Comparison of ENCODE assay signal across 18 cellular contexts in the genomic region with DNA sequence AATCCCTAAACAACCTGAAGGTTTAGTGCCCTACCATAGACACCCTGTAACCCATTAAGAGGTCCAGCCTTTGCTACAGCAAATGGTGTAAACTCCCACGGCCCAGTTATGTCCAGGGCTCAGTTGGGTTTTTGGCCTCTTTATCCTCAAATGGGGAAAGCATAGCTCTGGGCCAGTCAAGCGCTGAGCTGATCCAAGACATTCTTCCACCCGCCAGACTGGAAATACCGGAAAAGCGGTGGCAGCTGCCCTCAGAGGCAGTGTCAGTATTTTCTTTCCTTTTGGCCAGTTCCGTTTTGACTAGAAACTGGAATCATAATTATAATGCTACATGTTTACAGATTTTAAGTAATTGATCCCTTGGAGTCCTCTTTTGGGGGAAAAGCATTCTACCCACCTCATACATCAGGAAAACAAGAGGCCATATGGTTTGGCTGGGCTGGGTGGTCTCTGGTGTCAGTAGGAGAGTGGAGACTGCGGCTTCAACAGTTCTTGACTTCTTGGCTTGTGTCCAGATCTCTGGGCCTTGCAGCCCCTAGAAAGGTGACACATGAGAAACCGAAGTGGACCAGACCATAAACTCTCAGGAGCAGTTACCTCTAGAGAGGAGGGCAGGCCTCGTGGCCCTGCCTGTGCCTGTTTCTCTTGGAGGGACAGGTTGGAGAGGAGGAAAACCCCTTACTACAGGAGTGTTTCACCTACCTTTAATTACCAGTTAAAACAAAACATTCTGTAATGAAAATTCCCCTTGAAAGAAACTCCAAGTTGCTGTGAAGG. TPM values are rescaled to one million over a fixed set of nuclear protein-coding genes. Genes with fewer than 3 reads are reported as not detected.
DNase-seq lines count a peak whose midpoint lies in the region; TF ChIP-seq lines count a peak whose summit lies in the region.
"Had no signal": no experiment of that assay in that cellular context is flagged by ENCODE, and none has a peak within 500 bp of the region (broad histone marks: within the 10 kb centered on the region; RNA-seq: fewer than 3 reads in every experiment).

No MANE protein-coding gene starts in this region.

- H3K27ac Mint-ChIP-seq in activated T-helper 1 cell treated with anti-CD3 and anti-CD28 coated beads, Interleukin-12 subunit alpha, Interleukin-12 subunit beta, Interleukin-2, Interleukin-4 antibody, amounts not matched to agents 30 ng/mL and 10 ng/mL and 1 ng/mL, durations not matched to agents 14 hours and 24 hours and 36 hours = no peak overlapping the region
- H3K27ac Mint-ChIP-seq: activated CD4-positive, alpha-beta memory T cell treated with anti-CD3 and anti-CD28 coated beads for 36 hours; activated T-helper 17 cell treated with anti-CD3 and anti-CD28 coated beads, Interleukin-2, amount 50 U/mL, for 72 hours; HFFc6 had no signal

- no peaks in the 10 kb centered on the region for H3K4me1 Mint-ChIP-seq in activated T-helper 1 cell treated with anti-CD3 and anti-CD28 coated beads, Interleukin-12 subunit alpha, Interleukin-12 subunit beta, Interleukin-2, Interleukin-4 antibody, amounts not matched to agents 30 ng/mL and 10 ng/mL and 1 ng/mL, durations not matched to agents 14 hours and 24 hours and 36 hours (ENCODE audit: low read depth)
- H3K4me1 Mint-ChIP-seq: activated T-helper 17 cell treated with anti-CD3 and anti-CD28 coated beads, Interleukin-2, amount 50 U/mL, for 72 hours had no signal

- H3K27me3 ChIP-seq in thyroid gland = no peaks in the 10 kb centered on the region
- H3K27me3 ChIP-seq in A673 (replicated peaks; ENCODE audit: insufficient read depth, low read depth, low read length, poor library complexity) = no peaks in the 10 kb centered on the region

- TF ChIP-seq POLR2A in thyroid gland (IDR thresholded peaks at IDR 0.05) = no peak

- H3K4me1 ChIP-seq in thyroid gland = peaks cover 21 to 35% of the 10 kb centered on the region in 2 donors
- H3K4me1 ChIP-seq in A673 (ENCODE audit: insufficient read depth, low read length, poor library complexity, severe bottlenecking) = peaks cover 18% of the 10 kb centered on the region
- H3K4me1 ChIP-seq: tibial nerve had no signal

- H3K36me3 ChIP-seq in thyroid gland = no peaks in the 10 kb centered on the region
- no peaks in the 10 kb centered on the region for H3K36me3 ChIP-seq in A673 (ENCODE audit: insufficient read depth, low read length, poor library complexity, severe bottlenecking)
- H3K36me3 ChIP-seq: tibial nerve had no signal

- TF ChIP-seq CTCF in VCaP (conservative IDR thresholded peaks at IDR 0.05) = no peak
- TF ChIP-seq CTCF in thyroid gland (IDR thresholded peaks at IDR 0.05) = no peak
- TF ChIP-seq CTCF in A673 (conservative IDR thresholded peaks at IDR 0.05; ENCODE audit: low read depth, low read length) = no peak

- H3K9me3 Mint-ChIP-seq in activated T-helper 1 cell treated with anti-CD3 and anti-CD28 coated beads, Interleukin-12 subunit alpha, Interleukin-12 subunit beta, Interleukin-2, Interleukin-4 antibody, amounts not matched to agents 30 ng/mL and 10 ng/mL and 1 ng/mL, durations not matched to agents 14 hours and 24 hours and 36 hours = no peaks in the 10 kb centered on the region
- H3K9me3 Mint-ChIP-seq: activated CD4-positive, alpha-beta memory T cell treated with anti-CD3 and anti-CD28 coated beads for 36 hours; activated T-helper 17 cell treated with anti-CD3 and anti-CD28 coated beads, Interleukin-2, amount 50 U/mL, for 72 hours; HFFc6 had no signal

- POLR2A ChIA-PET in A673 (lab: Charles Lee; ENCODE audit: low non-redundant PET) = no interaction called here

- intact Hi-C loops in thyroid gland (cut with DNase I) (loop anchor here (10.0 kb wide), 1 partner anchor 415 kb away; no protein-coding TSS in a partner anchor), A673 (cut with micrococcal nuclease; ENCODE audit: unreplicated experiment) (loop anchor here (10.0 kb wide), 2 partner anchors 205 to 345 kb away; no protein-coding TSS in a partner anchor)
- intact Hi-C loops in activated T-helper 1 cell treated with anti-CD3 and anti-CD28 coated beads, Interleukin-12 subunit alpha, Interleukin-12 subunit beta, Interleukin-2, Interleukin-4 antibody, amounts not matched to agents 30 ng/mL and 10 ng/mL and 1 ng/mL, durations not matched to agents 14 hours and 24 hours and 36 hours (cut with micrococcal nuclease) = loop anchor here (10.0 kb wide), 1 partner anchor 495 kb away; a partner anchor contains a TSS

- H3K4me3 Mint-ChIP-seq in activated T-helper 1 cell treated with anti-CD3 and anti-CD28 coated beads, Interleukin-12 subunit alpha, Interleukin-12 subunit beta, Interleukin-2, Interleukin-4 antibody, amounts not matched to agents 30 ng/mL and 10 ng/mL and 1 ng/mL, durations not matched to agents 14 hours and 24 hours and 36 hours = no peak overlapping the region
- H3K4me3 Mint-ChIP-seq: activated CD4-positive, alpha-beta memory T cell treated with anti-CD3 and anti-CD28 coated beads for 36 hours; activated T-helper 17 cell treated with anti-CD3 and anti-CD28 coated beads, Interleukin-2, amount 50 U/mL, for 72 hours; HFFc6 had no signal

- DNase-seq in NCI-H510A treated with DMSO at 0.1 percent for 48 hours (lab: John Stamatoyannopoulos, UW) = peak; percentile 45
- no peak for DNase-seq in NCI-H510A (lab: John Stamatoyannopoulos, UW)
- peak; percentile 70 for DNase-seq in kidney tubule cell (ENCODE audit: low spot score)
- DNase-seq in thyroid gland = peak; percentile 93 to 95
- no peak for DNase-seq in LoVo (ENCODE audit: low spot score)
- DNase-seq in A673 (ENCODE audit: low spot score) = no peak
- DNase-seq in activated T-helper 1 cell treated with anti-CD3 and anti-CD28 coated beads, Interleukin-12 subunit alpha, Interleukin-12 subunit beta, Interleukin-2, Interleukin-4 antibody, amounts not matched to agents 30 ng/mL and 10 ng/mL and 1 ng/mL, durations not matched to agents 14 hours and 24 hours and 36 hours (ENCODE audit: low spot score) = no peak
- DNase-seq: activated CD4-positive, alpha-beta memory T cell treated with anti-CD3 and anti-CD28 coated beads for 36 hours; amniotic stem cell; cerebellar nuclear complex; HFFc6; NCI-H2171; stimulated activated CD4-positive, alpha-beta T cell treated with anti-CD3 and anti-CD28 coated beads, Interleukin-4, amount 100 ng/mL, for 24 hours had no signal

- H3K36me3 Mint-ChIP-seq in activated T-helper 1 cell treated with anti-CD3 and anti-CD28 coated beads, Interleukin-12 subunit alpha, Interleukin-12 subunit beta, Interleukin-2, Interleukin-4 antibody, amounts not matched to agents 30 ng/mL and 10 ng/mL and 1 ng/mL, durations not matched to agents 14 hours and 24 hours and 36 hours (ENCODE audit: low read depth) = no peaks in the 10 kb centered on the region
- H3K36me3 Mint-ChIP-seq: activated CD4-positive, alpha-beta memory T cell treated with anti-CD3 and anti-CD28 coated beads for 36 hours had no signal

- no peak overlapping the region for H3K4me3 ChIP-seq in thyroid gland (replicated peaks in 1 of 3)
- H3K4me3 ChIP-seq in A673 (ENCODE audit: low read depth, low read length, poor library complexity, severe bottlenecking) = no peak overlapping the region
- H3K4me3 ChIP-seq: tibial nerve had no signal

- H3K27me3 Mint-ChIP-seq in activated T-helper 1 cell treated with anti-CD3 and anti-CD28 coated beads, Interleukin-12 subunit alpha, Interleukin-12 subunit beta, Interleukin-2, Interleukin-4 antibody, amounts not matched to agents 30 ng/mL and 10 ng/mL and 1 ng/mL, durations not matched to agents 14 hours and 24 hours and 36 hours (ENCODE audit: insufficient read depth) = peaks cover 5% of the 10 kb centered on the region

- H3K9me3 ChIP-seq in thyroid gland (no peaks in the 10 kb centered on the region), A673 (ENCODE audit: low read depth, low read length, poor library complexity, severe bottlenecking) (no peaks in the 10 kb centered on the region)
- H3K9me3 ChIP-seq: tibial nerve had no signal

- CTCF ChIA-PET in A673 (lab: Charles Lee) = no interaction called here

- H3K27ac ChIP-seq in VCaP (peak overlapping the region; percentile 100), thyroid gland (peak overlapping the region; percentile 86 to 91 (median 90)), A673 (ENCODE audit: low read depth, low read length, poor library complexity, severe bottlenecking) (no peak overlapping the region)
- H3K27ac ChIP-seq: tibial nerve had no signal

- BruUV-seq in A673 (replicated peaks; lab: Mats Ljungman, UMichigan) = no TSS peak

- 34 to 43% methylated on average over 8 to 9 of the region's 9 CpGs for WGBS in thyroid gland, 2 donors

RNA-seq across cellular contexts. Expression of a gene that starts 30.2 kb away (rescaled TPM):
- total RNA-seq in thyroid gland (not detected), A673 (2021) (not detected in 2 replicates)
- total RNA-seq in activated T-helper 1 cell treated with anti-CD3 and anti-CD28 coated beads, Interleukin-12 subunit alpha, Interleukin-12 subunit beta, Interleukin-2, Interleukin-4 antibody, amounts not matched to agents 30 ng/mL and 10 ng/mL and 1 ng/mL, durations not matched to agents 14 hours and 24 hours and 36 hours = not detected in 2 replicates
- total RNA-seq: activated CD4-positive, alpha-beta memory T cell treated with anti-CD3 and anti-CD28 coated beads for 36 hours; mononuclear cell; omental fat pad had no signal

Comparison
In these comparisons a context has a peak if more than half of its experiments do, and no peak if none do; other contexts are left out.
1. DNase-seq: peak in NCI-H510A treated with DMSO at 0.1 percent for 48 hours (single experiment), kidney tubule cell (single experiment) and thyroid gland (2 of 2); none in NCI-H510A (single experiment), LoVo (single experiment), A673 (single experiment) and activated T-helper 1 cell treated with anti-CD3 and anti-CD28 coated beads, Interleukin-12 subunit alpha, Interleukin-12 subunit beta, Interleukin-2, Interleukin-4 antibody, amounts not matched to agents 30 ng/mL and 10 ng/mL and 1 ng/mL, durations not matched to agents 14 hours and 24 hours and 36 hours (single experiment).